ENCODE assay signal across 1 cellular context in the genomic region with DNA sequence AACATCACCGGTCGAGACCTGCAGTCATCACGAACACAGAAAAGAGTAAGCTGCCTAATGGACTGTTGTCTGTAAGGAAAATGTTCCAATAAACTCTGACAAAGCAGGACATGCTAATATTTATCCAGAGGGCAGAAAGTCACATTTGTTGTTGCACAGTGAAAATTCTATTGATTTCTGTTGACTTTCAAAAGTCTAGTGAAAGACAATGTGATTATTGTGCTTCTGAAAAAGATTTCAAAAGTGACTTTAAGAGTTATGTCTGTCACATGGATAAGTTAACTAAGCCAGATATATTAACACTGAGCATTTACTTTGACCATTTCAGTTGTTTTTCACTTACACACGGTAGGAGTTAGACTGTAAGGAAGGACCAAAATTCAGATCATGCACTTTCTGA.
A peak's percentile ranks its signal among the peaks of the same experiment; 100 is the strongest.
TF ChIP-seq lines count a peak whose summit lies in the region.

No MANE protein-coding gene starts in this region.

TF ChIP-seq in HepG2, 621 proteins besides CTCF, POLR2A, EP300 and RAD21 (continued from another document and continues in another):
- TF ChIP-seq ZNF142 (CRISPR knock-in tag; IDR thresholded peaks at IDR 0.05) = no peak
- TF ChIP-seq, protein P1, sequence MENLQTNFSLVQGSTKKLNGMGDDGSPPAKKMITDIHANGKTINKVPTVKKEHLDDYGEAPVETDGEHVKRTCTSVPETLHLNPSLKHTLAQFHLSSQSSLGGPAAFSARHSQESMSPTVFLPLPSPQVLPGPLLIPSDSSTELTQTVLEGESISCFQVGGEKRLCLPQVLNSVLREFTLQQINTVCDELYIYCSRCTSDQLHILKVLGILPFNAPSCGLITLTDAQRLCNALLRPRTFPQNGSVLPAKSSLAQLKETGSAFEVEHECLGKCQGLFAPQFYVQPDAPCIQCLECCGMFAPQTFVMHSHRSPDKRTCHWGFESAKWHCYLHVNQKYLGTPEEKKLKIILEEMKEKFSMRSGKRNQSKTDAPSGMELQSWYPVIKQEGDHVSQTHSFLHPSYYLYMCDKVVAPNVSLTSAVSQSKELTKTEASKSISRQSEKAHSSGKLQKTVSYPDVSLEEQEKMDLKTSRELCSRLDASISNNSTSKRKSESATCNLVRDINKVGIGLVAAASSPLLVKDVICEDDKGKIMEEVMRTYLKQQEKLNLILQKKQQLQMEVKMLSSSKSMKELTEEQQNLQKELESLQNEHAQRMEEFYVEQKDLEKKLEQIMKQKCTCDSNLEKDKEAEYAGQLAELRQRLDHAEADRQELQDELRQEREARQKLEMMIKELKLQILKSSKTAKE (CRISPR knock-in tag; IDR thresholded peaks at IDR 0.05; ENCODE audit: borderline replicate concordance) = peak; percentile 65; the same call in 1 of the 2 replicates
- peak; percentile 48 to 65; a peak in 3 of 4 replicates for TF ChIP-seq NR2F1 (CRISPR knock-in tag; IDR thresholded peaks at IDR 0.05)
- no peak for TF ChIP-seq ZNF564 (CRISPR knock-in tag; IDR thresholded peaks at IDR 0.05)
- TF ChIP-seq SMARCE1 (IDR thresholded peaks at IDR 0.05; ENCODE audit: borderline replicate concordance) = no peak
- no peak for TF ChIP-seq PHB2 (IDR thresholded peaks at IDR 0.05; ENCODE audit: partially characterized antibody)
- no peak for TF ChIP-seq ZNF317 (CRISPR knock-in tag; IDR thresholded peaks at IDR 0.05)
- no peak for TF ChIP-seq ZMYM4 (CRISPR knock-in tag; IDR thresholded peaks at IDR 0.05)
- TF ChIP-seq KDM4B (CRISPR knock-in tag; IDR thresholded peaks at IDR 0.05) = no peak
- TF ChIP-seq SNAPC2 (CRISPR knock-in tag; IDR thresholded peaks at IDR 0.05) = no peak
- TF ChIP-seq AKNA (CRISPR knock-in tag; IDR thresholded peaks at IDR 0.05; ENCODE audit: borderline replicate concordance) = no peak
- TF ChIP-seq HNRNPLL (IDR thresholded peaks at IDR 0.05; ENCODE audit: low read depth, low read length, poor library complexity, severe bottlenecking) = no peak
- TF ChIP-seq, protein P2, sequence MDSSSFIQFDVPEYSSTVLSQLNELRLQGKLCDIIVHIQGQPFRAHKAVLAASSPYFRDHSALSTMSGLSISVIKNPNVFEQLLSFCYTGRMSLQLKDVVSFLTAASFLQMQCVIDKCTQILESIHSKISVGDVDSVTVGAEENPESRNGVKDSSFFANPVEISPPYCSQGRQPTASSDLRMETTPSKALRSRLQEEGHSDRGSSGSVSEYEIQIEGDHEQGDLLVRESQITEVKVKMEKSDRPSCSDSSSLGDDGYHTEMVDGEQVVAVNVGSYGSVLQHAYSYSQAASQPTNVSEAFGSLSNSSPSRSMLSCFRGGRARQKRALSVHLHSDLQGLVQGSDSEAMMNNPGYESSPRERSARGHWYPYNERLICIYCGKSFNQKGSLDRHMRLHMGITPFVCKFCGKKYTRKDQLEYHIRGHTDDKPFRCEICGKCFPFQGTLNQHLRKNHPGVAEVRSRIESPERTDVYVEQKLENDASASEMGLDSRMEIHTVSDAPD (CRISPR knock-in tag; IDR thresholded peaks at IDR 0.05) = no peak
- peak; percentile 29; the same call in 1 of the 2 replicates for TF ChIP-seq GFI1 (CRISPR knock-in tag; IDR thresholded peaks at IDR 0.05; ENCODE audit: borderline replicate concordance)
- no peak for TF ChIP-seq YEATS4 (CRISPR knock-in tag; IDR thresholded peaks at IDR 0.05; ENCODE audit: borderline replicate concordance)
- no peak; the same call in 1 of the 2 replicates for TF ChIP-seq ARID4A (CRISPR knock-in tag; IDR thresholded peaks at IDR 0.05; ENCODE audit: borderline replicate concordance)
- no peak for TF ChIP-seq XRCC5 (optimal IDR thresholded peaks at IDR 0.05; ENCODE audit: low read length)
- no peak for TF ChIP-seq PRMT3 (CRISPR knock-in tag; IDR thresholded peaks at IDR 0.05; ENCODE audit: borderline replicate concordance, low read depth)
- TF ChIP-seq SMAD1 (CRISPR knock-in tag; IDR thresholded peaks at IDR 0.05; ENCODE audit: borderline replicate concordance, low read depth) = no peak
- TF ChIP-seq, protein P3, sequence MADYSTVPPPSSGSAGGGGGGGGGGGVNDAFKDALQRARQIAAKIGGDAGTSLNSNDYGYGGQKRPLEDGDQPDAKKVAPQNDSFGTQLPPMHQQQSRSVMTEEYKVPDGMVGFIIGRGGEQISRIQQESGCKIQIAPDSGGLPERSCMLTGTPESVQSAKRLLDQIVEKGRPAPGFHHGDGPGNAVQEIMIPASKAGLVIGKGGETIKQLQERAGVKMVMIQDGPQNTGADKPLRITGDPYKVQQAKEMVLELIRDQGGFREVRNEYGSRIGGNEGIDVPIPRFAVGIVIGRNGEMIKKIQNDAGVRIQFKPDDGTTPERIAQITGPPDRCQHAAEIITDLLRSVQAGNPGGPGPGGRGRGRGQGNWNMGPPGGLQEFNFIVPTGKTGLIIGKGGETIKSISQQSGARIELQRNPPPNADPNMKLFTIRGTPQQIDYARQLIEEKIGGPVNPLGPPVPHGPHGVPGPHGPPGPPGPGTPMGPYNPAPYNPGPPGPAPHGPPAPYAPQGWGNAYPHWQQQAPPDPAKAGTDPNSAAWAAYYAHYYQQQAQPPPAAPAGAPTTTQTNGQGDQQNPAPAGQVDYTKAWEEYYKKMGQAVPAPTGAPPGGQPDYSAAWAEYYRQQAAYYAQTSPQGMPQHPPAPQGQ (CRISPR knock-in tag; IDR thresholded peaks at IDR 0.05; ENCODE audit: borderline replicate concordance) = no peak
- TF ChIP-seq ZSCAN22 (CRISPR knock-in tag; IDR thresholded peaks at IDR 0.05) = no peak
- TF ChIP-seq SP4 (CRISPR knock-in tag; IDR thresholded peaks at IDR 0.05) = no peak
- no peak for TF ChIP-seq ZSCAN31 (CRISPR knock-in tag; IDR thresholded peaks at IDR 0.05; ENCODE audit: low read depth)
- TF ChIP-seq, protein P4, sequence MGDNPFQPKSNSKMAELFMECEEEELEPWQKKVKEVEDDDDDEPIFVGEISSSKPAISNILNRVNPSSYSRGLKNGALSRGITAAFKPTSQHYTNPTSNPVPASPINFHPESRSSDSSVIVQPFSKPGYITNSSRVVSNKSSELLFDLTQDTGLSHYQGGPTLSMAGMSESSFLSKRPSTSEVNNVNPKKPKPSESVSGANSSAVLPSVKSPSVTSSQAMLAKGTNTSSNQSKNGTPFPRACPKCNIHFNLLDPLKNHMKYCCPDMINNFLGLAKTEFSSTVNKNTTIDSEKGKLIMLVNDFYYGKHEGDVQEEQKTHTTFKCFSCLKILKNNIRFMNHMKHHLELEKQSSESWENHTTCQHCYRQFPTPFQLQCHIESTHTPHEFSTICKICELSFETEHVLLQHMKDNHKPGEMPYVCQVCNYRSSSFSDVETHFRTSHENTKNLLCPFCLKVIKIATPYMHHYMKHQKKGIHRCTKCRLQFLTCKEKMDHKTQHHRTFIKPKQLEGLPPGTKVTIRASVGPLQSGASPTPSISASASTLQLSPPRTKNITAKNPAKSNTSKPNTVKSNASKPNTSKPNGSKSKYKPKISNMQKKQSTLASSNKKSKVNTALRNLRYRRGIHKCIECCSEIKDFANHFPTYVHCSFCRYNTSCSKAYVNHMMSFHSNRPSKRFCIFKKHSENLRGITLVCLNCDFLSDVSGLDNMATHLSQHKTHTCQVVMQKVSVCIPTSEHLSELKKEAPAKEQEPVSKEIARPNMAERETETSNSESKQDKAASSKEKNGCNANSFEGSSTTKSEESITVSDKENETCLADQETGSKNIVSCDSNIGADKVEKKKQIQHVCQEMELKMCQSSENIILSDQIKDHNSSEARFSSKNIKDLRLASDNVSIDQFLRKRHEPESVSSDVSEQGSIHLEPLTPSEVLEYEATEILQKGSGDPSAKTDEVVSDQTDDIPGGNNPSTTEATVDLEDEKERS (CRISPR knock-in tag; IDR thresholded peaks at IDR 0.05) = no peak
